Comparison of ENCODE assay signal across 8 cellular contexts in the genomic region with DNA sequence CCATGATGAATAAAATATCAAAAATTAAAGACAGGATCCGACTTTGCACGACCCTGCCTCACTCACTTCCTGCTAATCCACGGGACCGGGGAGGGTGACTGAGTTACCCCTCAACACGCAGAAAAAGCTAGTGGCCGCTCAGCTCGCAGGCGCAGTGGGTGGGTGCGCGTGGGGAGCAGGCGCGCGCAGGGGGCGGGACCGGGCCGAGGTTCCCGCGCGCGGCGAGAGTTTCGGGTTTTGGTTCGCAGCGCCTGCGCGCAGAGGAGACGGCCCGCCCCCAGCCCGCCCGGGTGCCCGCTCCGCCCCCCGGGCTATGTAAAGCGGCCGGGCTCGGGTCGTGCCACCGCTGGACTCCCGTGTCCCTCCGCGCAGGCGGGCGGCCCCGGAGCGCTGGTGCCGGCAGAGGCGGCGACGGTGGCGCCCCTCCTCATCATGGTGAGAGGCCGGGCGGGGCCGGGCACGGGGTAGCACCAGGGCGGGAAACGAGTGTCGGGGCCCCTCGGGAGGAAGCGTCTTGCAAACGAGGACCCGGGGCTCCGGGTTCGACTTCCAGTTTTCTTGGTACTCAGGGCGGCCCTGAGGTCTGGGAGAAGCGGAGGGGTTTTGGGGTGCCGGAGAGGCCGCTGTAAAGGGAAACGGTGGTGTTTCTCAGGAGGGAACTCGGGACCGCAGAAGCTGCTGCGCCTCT. TPM values are rescaled to one million over a fixed set of nuclear protein-coding genes. Genes with fewer than 3 reads are reported as not detected.
DNase-seq lines count a peak whose midpoint lies in the region; ATAC-seq, FAIRE-seq and TF ChIP-seq lines count a peak whose summit lies in the region.

A gene (plus strand): TSS at position 343 of the 688 bp plus-strand sequence. CDS start 90 bp downstream, at position 433.

- H3K4me3 ChIP-seq in keratinocyte (ENCODE audit: control insufficient read depth in 2 of 3, extremely low read depth in 1 of 3, insufficient read depth in 2 of 3, low read depth in 1 of 3, low read length in 3 of 3), result peak within 1 kb of the TSS; percentile 79 to 96 (median 91)

- FAIRE-seq in keratinocyte (lab: Jason Lieb, UNC), result no peak

- peak within 1 kb of the TSS; percentile 74 for H3K27ac ChIP-seq in keratinocyte (ENCODE audit: control insufficient read depth, insufficient read depth, low read length)

- H3K27me3 ChIP-seq in keratinocyte (ENCODE audit: control insufficient read depth, extremely low read depth, insufficient read depth, low read length), result peaks cover 5% of the 10 kb centered on the region

- H3K9me1 ChIP-seq in keratinocyte (ENCODE audit: control insufficient read depth, extremely low read depth, insufficient read depth, low read length), result no peaks in the 10 kb centered on the region

- H3K4me1 ChIP-seq in keratinocyte (ENCODE audit: control insufficient read depth, extremely low read depth, insufficient read depth, low read length), result peaks cover 15% of the 10 kb centered on the region

- H3K9ac ChIP-seq in keratinocyte (ENCODE audit: control insufficient read depth, extremely low read depth, insufficient read depth, low read length), result peak within 1 kb of the TSS; percentile 89

- H4K20me1 ChIP-seq in keratinocyte (ENCODE audit: control insufficient read depth, extremely low read depth, insufficient read depth, low read length), result no peaks in the 10 kb centered on the region

- peaks cover 10 to 12% of the 10 kb centered on the region in 2 experiments for H3K36me3 ChIP-seq in keratinocyte (ENCODE audit: control insufficient read depth in 2 of 2, extremely low read depth in 1 of 2, insufficient read depth in 2 of 2, low read length in 2 of 2)

- H3K9me3 ChIP-seq in keratinocyte (ENCODE audit: control insufficient read depth, low read depth, low read length), result no peaks in the 10 kb centered on the region

- ATAC-seq in GM18867 (IDR thresholded peaks at IDR 0.05; ENCODE audit: unreplicated experiment) (peak; percentile 59), HG03139 (IDR thresholded peaks at IDR 0.05; ENCODE audit: unreplicated experiment) (peak; percentile 47)

- TF ChIP-seq CTCF in keratinocyte (optimal IDR thresholded peaks at IDR 0.05 in 1 of 3, IDR thresholded peaks at IDR 0.05 in 1 of 3, conservative IDR thresholded peaks at IDR 0.05 in 1 of 3; ENCODE audit: extremely low read depth in 1 of 3, insufficient read depth in 2 of 3, low read length in 3 of 3), result no peak

- H3K4me2 ChIP-seq in keratinocyte (ENCODE audit: control insufficient read depth, extremely low read depth, insufficient read depth, low read depth, low read length), result peak within 1 kb of the TSS; percentile 99

- dilution Hi-C loops in keratinocyte (cut with MboI; ENCODE audit: extremely low pct_ligation_motif_present, low sequenced_read_pairs), result no loop called here

- peaks cover 29% of the 10 kb centered on the region for H3K79me2 ChIP-seq in keratinocyte (ENCODE audit: control insufficient read depth, insufficient read depth, low read length)

- DNase-seq in 8988T, result peak; percentile 84
- peak; percentile 51 to 88 for DNase-seq in NCI-H446 (lab: John Stamatoyannopoulos, UW)
- peak; percentile 79 for DNase-seq in activated CD4-positive, CD25-positive, alpha-beta regulatory T cell treated with anti-CD3 and anti-CD28 coated beads, Interleukin-2, amount 50 U/mL, for 16 hours (ENCODE audit: low read depth, low spot score)
- peak; percentile 86 for DNase-seq in central memory CD4-positive, alpha-beta T cell
- peak; percentile 30 for DNase-seq in keratinocyte (ENCODE audit: low read depth, low spot score)
- peak; percentile 81 to 88 (median 81) for DNase-seq in stimulated activated CD4-positive, alpha-beta T cell treated with anti-CD3 and anti-CD28 coated beads, Interleukin-12 subunit alpha, Interleukin-12 subunit beta, amount 100 ng/mL, for 48 hours (ENCODE audit: low read depth in 2 of 3, low spot score in 1 of 3)

- H2AFZ ChIP-seq in keratinocyte (ENCODE audit: control insufficient read depth, low read length), result peak within 1 kb of the TSS; percentile 58

RNA-seq across cellular contexts. Expression of the gene that starts here (rescaled TPM):
- polyA plus RNA-seq in keratinocyte, result 32.4 to 37.8 TPM (median 37.2 TPM) in 3 replicates
- polyA plus RNA-seq in keratinocyte (2011; ENCODE audit: low read depth), result 20.2 TPM
- polyA plus RNA-seq in keratinocyte (2011; cell fraction: cytosol; rRNA removed), result 21.6 and 35.4 TPM in 2 replicates
- 24.5 and 34.5 TPM in 2 replicates for polyA plus RNA-seq in keratinocyte (2011; cell fraction: nucleus; rRNA removed)
- polyA plus RNA-seq in keratinocyte (2012; ENCODE audit: low replicate concordance), result 18.9 and 48.6 TPM in 2 replicates
- polyA minus RNA-seq in keratinocyte, result 76.8 to 188 TPM (median 114 TPM) in 3 replicates
- polyA minus RNA-seq in keratinocyte (2011; cell fraction: cytosol; rRNA and poly(A)+ RNA removed), result 68.3 TPM
- 22.4 and 60.7 TPM in 2 replicates for polyA minus RNA-seq in keratinocyte (2011; cell fraction: nucleus; rRNA and poly(A)+ RNA removed)

Comparison
In these comparisons a context has a peak if more than half of its experiments do, and no peak if none do; other contexts are left out.
1. Peak in every context shown above with its lines: DNase-seq, ATAC-seq, H3K4me3 ChIP-seq and H3K27ac ChIP-seq.
2. DNase-seq: peak in every context shown above with its lines; median percentile 86 in central memory CD4-positive, alpha-beta T cell; 84 in 8988T; 81 in stimulated activated CD4-positive, alpha-beta T cell treated with anti-CD3 and anti-CD28 coated beads, Interleukin-12 subunit alpha, Interleukin-12 subunit beta, amount 100 ng/mL, for 48 hours; 79 in activated CD4-positive, CD25-positive, alpha-beta regulatory T cell treated with anti-CD3 and anti-CD28 coated beads, Interleukin-2, amount 50 U/mL, for 16 hours; 70 in NCI-H446; 30 in keratinocyte.